ENCODE assay signal across 8 cellular contexts in genomic region chr10:87817291-87817872, GRCh38. TPM values are rescaled to one million over a fixed set of nuclear protein-coding genes. Genes with fewer than 3 reads are reported as not detected.
DNase-seq lines count a peak whose midpoint lies in the region; ATAC-seq lines count a peak whose summit lies in the region.

No MANE protein-coding gene starts in this region.

- H3K4me1 Mint-ChIP-seq in naive thymus-derived CD8-positive, alpha-beta T cell: peaks cover 16 to 40% (median 33%) of the 10 kb centered on the region in 4 donors

- DNase-seq in SKM-1 treated with dmso at 0.1 percent for 144 hours (lab: John Stamatoyannopoulos, UW; ENCODE audit: unreplicated experiment) (peak; percentile 34), SKM-1 (lab: John Stamatoyannopoulos, UW; ENCODE audit: unreplicated experiment) (no peak), OCI-M1 (lab: John Stamatoyannopoulos, UW) (peak; percentile 83), AG20443 (ENCODE audit: low spot score) (no peak)
- peak; percentile 23 for DNase-seq in effector CD8-positive, alpha-beta T cell (lab: John Stamatoyannopoulos, UW)
- no peak for DNase-seq in naive thymus-derived CD8-positive, alpha-beta T cell

- H3K4me3 Mint-ChIP-seq in naive thymus-derived CD8-positive, alpha-beta T cell: peak overlapping the region; percentile 87 to 99 (median 96)

- H3K9me3 Mint-ChIP-seq in naive thymus-derived CD8-positive, alpha-beta T cell: no peaks in the 10 kb centered on the region

- H3K27ac Mint-ChIP-seq in naive thymus-derived CD8-positive, alpha-beta T cell: peak overlapping the region; percentile 96 to 99 (median 98)

- H3K27me3 Mint-ChIP-seq in naive thymus-derived CD8-positive, alpha-beta T cell: no peaks in the 10 kb centered on the region

- ATAC-seq in HG02678 (IDR thresholded peaks at IDR 0.05; ENCODE audit: unreplicated experiment) (peak; percentile 13), GM21619 (IDR thresholded peaks at IDR 0.05; ENCODE audit: unreplicated experiment) (no peak)
- ATAC-seq in naive thymus-derived CD8-positive, alpha-beta T cell: peak; percentile 2 to 16

- POLR2A ChIA-PET in naive thymus-derived CD8-positive, alpha-beta T cell (lab: Charles Lee): interaction anchor here (0.6 to 4.5 kb wide), 11 partner anchors 13 to 1157 kb away, joined by 3 to 87 read pairs (median 4); partner anchors contain the start of genes KLLN, MINPP1, PTEN and RNLS

- peaks cover 0 to 12% (median 3%) of the 10 kb centered on the region in 3 donors for H3K36me3 Mint-ChIP-seq in naive thymus-derived CD8-positive, alpha-beta T cell

RNA-seq across cellular contexts. Expression of gene ATAD1, which starts 0.6 kb away (rescaled TPM):
- total RNA-seq in naive thymus-derived CD8-positive, alpha-beta T cell: 10 to 100 TPM; 53.3 to 59.7 TPM
- polyA plus RNA-seq in naive thymus-derived CD8-positive, alpha-beta T cell: 10 to 100 TPM; 32.4 to 39.0 (median 35.9) TPM

RNA-seq across cellular contexts. Expression of gene KLLN, which starts 46.0 kb away (rescaled TPM):
- total RNA-seq in naive thymus-derived CD8-positive, alpha-beta T cell: 1 to 10 TPM; 1.4 to 1.7 TPM
- polyA plus RNA-seq in naive thymus-derived CD8-positive, alpha-beta T cell: under 1 TPM; 0.08 to 0.47 (median 0.19) TPM

RNA-seq across cellular contexts. Expression of gene PTEN, which starts 46.0 kb away (rescaled TPM):
- total RNA-seq in naive thymus-derived CD8-positive, alpha-beta T cell: 10 to 100 TPM; 83.3 to 90.0 TPM
- polyA plus RNA-seq in naive thymus-derived CD8-positive, alpha-beta T cell: 10 to 100 TPM; 29.4 to 37.7 (median 30.4) TPM

Comparison
In these comparisons a context has a peak if more than half of its experiments do, and no peak if none do; other contexts are left out.
1. DNase-seq: peak in SKM-1 treated with dmso at 0.1 percent for 144 hours (single experiment), OCI-M1 (single experiment) and effector CD8-positive, alpha-beta T cell (single experiment); none in SKM-1 (single experiment), naive thymus-derived CD8-positive, alpha-beta T cell (0 of 10) and AG20443 (single experiment).